ENCODE assay signal across 2 cellular contexts in genomic region chr3:11755276-11755675, GRCh38.
TF ChIP-seq lines count a peak whose summit lies in the region.

No MANE protein-coding gene starts in this region.

TF ChIP-seq in IMR-90, 13 proteins besides CTCF, POLR2A, EP300 and RAD21:
- TF ChIP-seq NFE2L2 (IDR thresholded peaks at IDR 0.05; ENCODE audit: low read depth, low read length), result no peak

TF ChIP-seq in H1, 55 proteins besides CTCF, POLR2A, EP300 and RAD21:
- TF ChIP-seq SIX5 (IDR thresholded peaks at IDR 0.05; ENCODE audit: low read depth, low read length) (no peak), FOSL1 (IDR thresholded peaks at IDR 0.05; ENCODE audit: insufficient read depth, low read depth, low read length) (no peak), JUN (IDR thresholded peaks at IDR 0.05; ENCODE audit: low read depth, low read length) (no peak), EGR1 (IDR thresholded peaks at IDR 0.05; ENCODE audit: borderline replicate concordance, low read depth, low read length) (no peak), KDM4A (IDR thresholded peaks at IDR 0.05; ENCODE audit: low read depth, low read length, severe bottlenecking) (no peak), NANOG (IDR thresholded peaks at IDR 0.05; ENCODE audit: insufficient read depth, low read depth, low read length, poor library complexity, severe bottlenecking) (no peak), CEBPB (IDR thresholded peaks at IDR 0.05; ENCODE audit: low read depth, low read length) (no peak), TBP (IDR thresholded peaks at IDR 0.05; ENCODE audit: low read depth, low read length) (no peak), BACH1 (IDR thresholded peaks at IDR 0.05; ENCODE audit: low read length) (no peak), JUND (IDR thresholded peaks at IDR 0.05; ENCODE audit: low read length) (no peak), CTBP2 (IDR thresholded peaks at IDR 0.05; ENCODE audit: borderline replicate concordance, insufficient read depth, insufficient read length, low read length) (no peak), CHD7 (IDR thresholded peaks at IDR 0.05; ENCODE audit: insufficient replicate concordance, low read length) (no peak), NRF1 (IDR thresholded peaks at IDR 0.05; ENCODE audit: low read depth, low read length) (no peak), E2F6 (IDR thresholded peaks at IDR 0.05) (no peak), TAF1 (IDR thresholded peaks at IDR 0.05; ENCODE audit: low read depth, low read length) (no peak), SP4 (IDR thresholded peaks at IDR 0.05; ENCODE audit: low read length) (no peak), ATF3 (IDR thresholded peaks at IDR 0.05; ENCODE audit: insufficient read depth, low read depth, low read length) (no peak), BCL11A (IDR thresholded peaks at IDR 0.05; ENCODE audit: low read depth in 2 of 2, low read length in 2 of 2) (no peak), RFX5 (IDR thresholded peaks at IDR 0.05; ENCODE audit: borderline replicate concordance, low read depth, low read length) (no peak)
